Comparison of ENCODE assay signal across 1 cellular context in genomic region chrX:120517936-120518335, GRCh38.
TF ChIP-seq lines count a peak whose summit lies in the region.

No MANE protein-coding gene starts in this region.

TF ChIP-seq in GM23338, 12 proteins besides CTCF, POLR2A, EP300 and RAD21:
- TF ChIP-seq CREB1 (CRISPR knock-in tag; IDR thresholded peaks at IDR 0.05; ENCODE audit: low read depth) (no peak), EZH2 (IDR thresholded peaks at IDR 0.05; ENCODE audit: low read depth, unreplicated experiment) (no peak), ETS1 (IDR thresholded peaks at IDR 0.05) (no peak)
